ENCODE assay signal across 8 cellular contexts in genomic region chr12:76232013-76232412, GRCh38.
"Had no signal": no experiment of that assay in that cellular context is flagged by ENCODE, and none has a peak within 500 bp of the region (broad histone marks: within the 10 kb centered on the region; RNA-seq: fewer than 3 reads in every experiment).

No MANE protein-coding gene starts in this region.

- DNase-seq: GM23248, GOT3, H9, HCEC 1CT, IMR-90 had no signal

- H2AFZ ChIP-seq: GM23248 had no signal

- H3K4me3 Mint-ChIP-seq: H9 had no signal

- H3K9ac ChIP-seq: GM23248 had no signal

- H3K4me3 ChIP-seq: GM23248, K562 had no signal

- ATAC-seq: K562 had no signal

- H3K9me3 Mint-ChIP-seq: H9 had no signal

- H3K27ac ChIP-seq: GM23248 had no signal

- H3K4me1 Mint-ChIP-seq: H9 had no signal

- FAIRE-seq: H54, HTR-8/SVneo, K562 had no signal
